In genomic region chr14:50471838-50472465, GRCh38 we compare ENCODE assay signal across 15 cellular contexts.
A peak's percentile ranks its signal among the peaks of the same experiment; 100 is the strongest.
DNase-seq lines count a peak whose midpoint lies in the region; ATAC-seq, FAIRE-seq and TF ChIP-seq lines count a peak whose summit lies in the region.
"Had no signal": no experiment of that assay in that cellular context is flagged by ENCODE, and none has a peak within 500 bp of the region (broad histone marks: within the 10 kb centered on the region; RNA-seq: fewer than 3 reads in every experiment).

No MANE protein-coding gene starts in this region.

- H3K14ac ChIP-seq in H1 (ENCODE audit: insufficient read length), result no peak overlapping the region

- TF ChIP-seq CTCF in PC-3 (conservative IDR thresholded peaks at IDR 0.05; ENCODE audit: low read depth, low read length), result no peak
- no peak for TF ChIP-seq CTCF in H1 (IDR thresholded peaks at IDR 0.05; ENCODE audit: control extremely low read depth in 1 of 3, insufficient read depth in 1 of 3, low read depth in 1 of 3, low read length in 3 of 3)

- H4K20me1 ChIP-seq in PC-3 (ENCODE audit: low read length), result no peaks in the 10 kb centered on the region
- no peaks in the 10 kb centered on the region for H4K20me1 ChIP-seq in H1 (replicated peaks in 1 of 2; ENCODE audit: control insufficient read depth in 1 of 2, insufficient read depth in 2 of 2, low read length in 2 of 2)

- no peaks in the 10 kb centered on the region for H3K9me2 ChIP-seq in PC-3 (replicated peaks; ENCODE audit: low read length)

- peak; percentile 18 for FAIRE-seq in GM18507 (lab: Jason Lieb, UNC)
- no peak for FAIRE-seq in H1 (lab: Jason Lieb, UNC)
- FAIRE-seq: GM12892 had no signal

- H2BK12ac ChIP-seq in H1 (ENCODE audit: low read depth, low read length), result no peak overlapping the region

- BruUV-seq in PC-3 (replicated peaks; lab: Mats Ljungman, UMichigan), result no TSS peak

- POLR2A ChIA-PET in PC-3 (lab: Charles Lee; ENCODE audit: unreplicated experiment) (no interaction called here), H1 (lab: Charles Lee; ENCODE audit: partially characterized antibody) (no interaction called here)

- no peak for TF ChIP-seq RAD21 in H1 (IDR thresholded peaks at IDR 0.05 in 1 of 2, conservative IDR thresholded peaks at IDR 0.05 in 1 of 2; ENCODE audit: low read depth in 2 of 2, low read length in 2 of 2)

- H4K8ac ChIP-seq in H1 (ENCODE audit: extremely low read depth, insufficient read depth, low read length), result no peak overlapping the region

- no peak overlapping the region for H2BK120ac ChIP-seq in H1 (replicated peaks; ENCODE audit: low read depth, low read length)

- H3K36me3 ChIP-seq in PC-3 (ENCODE audit: low read depth, low read length) (peaks cover 76% of the 10 kb centered on the region), H1 (ENCODE audit: control insufficient read depth in 2 of 4, insufficient read depth in 4 of 4, low read length in 3 of 4) (peaks cover 2 to 45% (median 19%) of the 10 kb centered on the region in 4 experiments; a peak in 4 of 8 replicates)

- no peak overlapping the region for H4K91ac ChIP-seq in H1 (replicated peaks; ENCODE audit: insufficient read length, low read length)

- H2BK20ac ChIP-seq in H1 (ENCODE audit: low read length), result no peak overlapping the region

- H3K4me3 ChIP-seq in PC-3 (ENCODE audit: low read length) (peak overlapping the region; percentile 2; the same call in 1 of the 2 replicates), H1 (ENCODE audit: extremely low read depth in 1 of 4, insufficient read depth in 2 of 4, low read depth in 3 of 4, low read length in 4 of 4) (no peak overlapping the region)
- H3K4me3 ChIP-seq: GM23248 had no signal

- ATAC-seq in PC-3 (no peak), HG03159 (IDR thresholded peaks at IDR 0.05; ENCODE audit: unreplicated experiment) (no peak), GM19351 (IDR thresholded peaks at IDR 0.05; ENCODE audit: unreplicated experiment) (no peak)

- no peak overlapping the region for H3K9ac ChIP-seq in PC-3 (ENCODE audit: low read length)
- no peak overlapping the region for H3K9ac ChIP-seq in H1 (replicated peaks in 1 of 4; ENCODE audit: extremely low read depth in 1 of 4, low read depth in 3 of 4, low read length in 3 of 4)
- H3K9ac ChIP-seq: GM23248, KMS-11 had no signal

- H2AFZ ChIP-seq in PC-3 (ENCODE audit: low read length) (no peak overlapping the region), H1 (ENCODE audit: low read length) (no peak overlapping the region)
- H2AFZ ChIP-seq: GM23248 had no signal

- WGBS in H1 (ENCODE audit: extremely low coverage in 1 of 2, insufficient coverage in 1 of 2, insufficient read length in 1 of 2, insufficient replicate concordance in 2 of 2, low coverage in 1 of 2, low lambda C conversion rate in 2 of 2, missing lambda C conversion rate in 1 of 2), 2 experiments, result 78% methylated on average over 6 of the region's 6 CpGs; no CpG with 5 or more reads in 1 of the 2 experiments

- H3K4me1 ChIP-seq in PC-3 (ENCODE audit: insufficient read depth, low read length), result peaks cover 11% of the 10 kb centered on the region; the same call in 1 of the 2 replicates
- no peaks in the 10 kb centered on the region for H3K4me1 ChIP-seq in H1 (replicated peaks in 1 of 4; ENCODE audit: control insufficient read depth in 3 of 4, insufficient read depth in 4 of 4, low read length in 3 of 4)

- TF ChIP-seq POLR2A in H1 (IDR thresholded peaks at IDR 0.05; ENCODE audit: control extremely low read depth in 1 of 2, low read depth in 2 of 2, low read length in 2 of 2), result no peak

- no peaks in the 10 kb centered on the region for H3F3A ChIP-seq in PC-3 (ENCODE audit: low read length, unreplicated experiment)

- H3K23ac ChIP-seq in H1 (ENCODE audit: insufficient read length), result no peak overlapping the region

- intact Hi-C loops in PC-3 (cut with micrococcal nuclease), result no loop called here

- H3K27me3 ChIP-seq in PC-3 (ENCODE audit: low read length) (no peaks in the 10 kb centered on the region), H1 (replicated peaks in 1 of 4; ENCODE audit: control insufficient read depth in 3 of 4, extremely low read depth in 1 of 4, insufficient read depth in 3 of 4, low read length in 3 of 4) (no peaks in the 10 kb centered on the region)

- no peak overlapping the region for H2BK5ac ChIP-seq in H1 (ENCODE audit: low read depth, low read length)

- H2AK5ac ChIP-seq in H1 (ENCODE audit: low read depth, low read length), result no peak overlapping the region

- H3K4me2 ChIP-seq in PC-3 (ENCODE audit: low read length), result no peak overlapping the region
- H3K4me2 ChIP-seq in H1 (ENCODE audit: insufficient read depth in 1 of 2, low read depth in 2 of 2, low read length in 2 of 2), result no peak overlapping the region
- H3K4me2 ChIP-seq: KMS-11 had no signal

- H3K23me2 ChIP-seq in H1 (ENCODE audit: low read depth, low read length), result no peaks in the 10 kb centered on the region

- H3K27ac ChIP-seq in PC-3 (ENCODE audit: low read length) (no peak overlapping the region), H1 (ENCODE audit: low read depth, low read length) (no peak overlapping the region)
- H3K27ac ChIP-seq: C4-2B, GM23248, KMS-11 had no signal

- no peak overlapping the region for H3K4ac ChIP-seq in H1 (replicated peaks; ENCODE audit: insufficient read length, low read depth, low read length)

- H3K18ac ChIP-seq in H1 (ENCODE audit: extremely low read depth, low read length), result no peak overlapping the region

- H3K79me1 ChIP-seq in H1 (ENCODE audit: low read depth, low read length), result no peaks in the 10 kb centered on the region

- no peak overlapping the region for H4K5ac ChIP-seq in H1 (ENCODE audit: insufficient read length, low read depth, low read length)

- no peak overlapping the region for H2BK15ac ChIP-seq in H1 (ENCODE audit: low read length)

- TF ChIP-seq EP300 in H1 (IDR thresholded peaks at IDR 0.05; ENCODE audit: borderline replicate concordance in 1 of 2, low read depth in 2 of 2, low read length in 2 of 2), result no peak

- H3K9me3 ChIP-seq in PC-3 (ENCODE audit: low read length) (peaks cover 22% of the 10 kb centered on the region), H1 (ENCODE audit: insufficient read depth in 2 of 2, low read depth in 1 of 2, low read length in 1 of 2) (no peaks in the 10 kb centered on the region)

- no peak overlapping the region for H3K56ac ChIP-seq in H1 (replicated peaks; ENCODE audit: insufficient read length, low read depth, low read length)

- DNase-seq in GM18507 (ENCODE audit: extremely low spot score, insufficient read length, low read depth), result no peak
- no peak for DNase-seq in PC-3
- no peak for DNase-seq in H1 (ENCODE audit: low read depth in 1 of 2, low spot score in 2 of 2)
- DNase-seq in stimulated activated CD4-positive, alpha-beta T cell treated with anti-CD3 and anti-CD28 coated beads, Interleukin-4, amount 100 ng/mL, for 1 hour, result no peak
- no peak for DNase-seq in stimulated activated naive CD4-positive, alpha-beta T cell treated with Interleukin-2 at 50 U/mL for 16 hours (lab: John Stamatoyannopoulos, UW)
- DNase-seq: CD4-positive, alpha-beta memory T cell; DMS79; GM23248; H7; IMR-90 had no signal

- no peaks in the 10 kb centered on the region for H3K79me2 ChIP-seq in PC-3 (ENCODE audit: low read length)
- no peaks in the 10 kb centered on the region for H3K79me2 ChIP-seq in H1 (ENCODE audit: control insufficient read depth in 1 of 2, insufficient read depth in 2 of 2, low read length in 2 of 2)

- CTCF ChIA-PET in PC-3 (lab: Charles Lee), result no interaction called here
- CTCF ChIA-PET in H1 (lab: Charles Lee; ENCODE audit: partially characterized antibody), result no interaction called here

TF ChIP-seq in H1, 55 proteins besides CTCF, POLR2A, EP300 and RAD21:
- TF ChIP-seq ZNF274 (IDR thresholded peaks at IDR 0.05; ENCODE audit: borderline replicate concordance, extremely low read depth, low read length), result peak; percentile 66
- TF ChIP-seq SP4 (IDR thresholded peaks at IDR 0.05; ENCODE audit: low read length), result no peak
- TF ChIP-seq TEAD4 (IDR thresholded peaks at IDR 0.05; ENCODE audit: low read depth, low read length), result no peak
